Comparison of ENCODE assay signal across 1 cellular context in the genomic region with DNA sequence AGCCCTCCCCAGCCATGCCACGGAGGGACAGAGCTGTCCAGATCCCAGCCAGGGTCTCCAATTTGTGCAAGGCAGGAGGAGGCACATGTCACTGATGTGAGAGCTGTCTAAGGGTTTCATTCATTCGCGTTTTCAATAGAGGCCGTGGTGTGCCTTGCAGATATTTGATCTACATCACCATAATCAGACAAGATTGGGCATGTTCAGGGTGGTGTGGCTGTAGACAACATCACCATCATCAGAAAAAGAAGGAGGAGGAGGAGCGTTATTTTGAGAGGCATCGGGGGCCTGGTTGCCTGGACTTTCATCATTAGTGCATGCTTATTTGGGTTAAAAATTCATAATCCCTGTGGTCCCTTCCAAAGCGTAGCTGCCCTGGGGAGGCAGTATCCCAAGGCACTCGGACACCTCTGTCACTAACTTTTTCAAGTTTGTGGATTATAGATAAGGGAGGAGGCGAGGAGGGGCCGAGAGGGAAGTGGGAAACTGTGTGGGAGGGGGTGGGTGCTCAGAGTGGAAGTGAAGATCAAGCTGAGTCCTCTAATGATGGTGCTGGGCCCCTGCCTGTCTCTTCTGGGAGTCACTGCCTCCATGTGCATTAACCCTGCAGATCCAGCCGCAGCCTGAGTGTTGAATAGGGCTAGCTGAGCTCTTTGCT.
A peak's percentile ranks its signal among the peaks of the same experiment; 100 is the strongest.
TF ChIP-seq lines count a peak whose summit lies in the region.

No MANE protein-coding gene starts in this region.

TF ChIP-seq in K562, 482 proteins besides CTCF, POLR2A, EP300 and RAD21 (continued from another document):
- TF ChIP-seq, protein P1, sequence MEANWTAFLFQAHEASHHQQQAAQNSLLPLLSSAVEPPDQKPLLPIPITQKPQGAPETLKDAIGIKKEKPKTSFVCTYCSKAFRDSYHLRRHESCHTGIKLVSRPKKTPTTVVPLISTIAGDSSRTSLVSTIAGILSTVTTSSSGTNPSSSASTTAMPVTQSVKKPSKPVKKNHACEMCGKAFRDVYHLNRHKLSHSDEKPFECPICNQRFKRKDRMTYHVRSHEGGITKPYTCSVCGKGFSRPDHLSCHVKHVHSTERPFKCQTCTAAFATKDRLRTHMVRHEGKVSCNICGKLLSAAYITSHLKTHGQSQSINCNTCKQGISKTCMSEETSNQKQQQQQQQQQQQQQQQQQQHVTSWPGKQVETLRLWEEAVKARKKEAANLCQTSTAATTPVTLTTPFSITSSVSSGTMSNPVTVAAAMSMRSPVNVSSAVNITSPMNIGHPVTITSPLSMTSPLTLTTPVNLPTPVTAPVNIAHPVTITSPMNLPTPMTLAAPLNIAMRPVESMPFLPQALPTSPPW (CRISPR knock-in tag; IDR thresholded peaks at IDR 0.05) = peak; percentile 68
- TF ChIP-seq ZNF232 (CRISPR knock-in tag; IDR thresholded peaks at IDR 0.05) = no peak
- no peak for TF ChIP-seq TAF9B (IDR thresholded peaks at IDR 0.05; ENCODE audit: partially characterized antibody)
- TF ChIP-seq ZNF584 (CRISPR knock-in tag; IDR thresholded peaks at IDR 0.05; ENCODE audit: low read depth) = 0 out of 2 replicates have a peak, but pooled peaks have one; percentile 56
TF ChIP-seq in K562: peak in this region for 6.
